ENCODE assay signal across 21 cellular contexts in genomic region chr6:96934087-96934486, GRCh38. TPM values are rescaled to one million over a fixed set of nuclear protein-coding genes. Genes with fewer than 3 reads are reported as not detected.
"Had no signal": no experiment of that assay in that cellular context is flagged by ENCODE, and none has a peak within 500 bp of the region (broad histone marks: within the 10 kb centered on the region; RNA-seq: fewer than 3 reads in every experiment).

No MANE protein-coding gene starts in this region.

- H3K4me1 Mint-ChIP-seq: immature natural killer cell, nephron progenitor cell had no signal

- H3K4me3 Mint-ChIP-seq: immature natural killer cell; memory B cell; naive thymus-derived CD4-positive, alpha-beta T cell; nephron progenitor cell had no signal

- ATAC-seq: left cardiac atrium; lower lobe of right lung; naive thymus-derived CD4-positive, alpha-beta T cell; psoas muscle; right lobe of liver had no signal

- H3K27ac Mint-ChIP-seq: immature natural killer cell; memory B cell; naive thymus-derived CD4-positive, alpha-beta T cell; nephron progenitor cell had no signal

- H3K36me3 Mint-ChIP-seq: immature natural killer cell had no signal

- H3K9me3 Mint-ChIP-seq: immature natural killer cell; memory B cell; naive thymus-derived CD4-positive, alpha-beta T cell; nephron progenitor cell had no signal

- DNase-seq: colonic mucosa; dermis blood vessel endothelial cell; esophagus squamous epithelium; foreskin fibroblast; immature natural killer cell; kidney; left cardiac atrium; left ventricle myocardium inferior; lower lobe of right lung; naive thymus-derived CD4-positive, alpha-beta T cell; nephron progenitor cell; psoas muscle; retina; right lobe of liver; stimulated activated CD4-positive, alpha-beta T cell treated with anti-CD3 and anti-CD28 coated beads, Interleukin-4, amount 100 ng/mL, for 24 hours; stimulated activated naive CD4-positive, alpha-beta T cell; stomach; substantia nigra; trophoblast cell had no signal

RNA-seq across cellular contexts. Expression of gene KLHL32, which starts 9.6 kb away (rescaled TPM):
- total RNA-seq: dermis blood vessel endothelial cell, epithelial cell of proximal tubule, esophagus squamous epithelium had no signal
